ENCODE assay signal across 1 cellular context in the genomic region with DNA sequence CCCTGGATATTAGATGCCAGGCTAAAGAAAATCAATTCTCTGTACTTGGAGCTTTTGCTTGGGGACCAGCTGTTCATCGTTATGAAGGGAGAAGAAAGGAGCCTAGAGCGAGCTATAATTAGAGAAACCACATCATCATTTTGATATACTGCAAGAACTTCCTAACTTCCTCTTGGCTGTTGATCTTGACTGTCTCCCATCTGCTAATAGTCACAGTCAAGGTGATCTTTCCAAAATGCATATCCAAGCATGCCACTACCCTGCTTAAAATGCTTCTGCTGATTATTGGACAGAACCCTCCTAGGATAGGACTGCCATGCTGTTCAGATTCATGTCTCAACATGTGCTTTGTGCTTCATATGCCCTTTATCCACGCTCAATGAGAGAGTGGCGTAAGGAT.
TF ChIP-seq lines count a peak whose summit lies in the region.

No MANE protein-coding gene starts in this region.

TF ChIP-seq in HepG2, 621 proteins besides CTCF, POLR2A, EP300 and RAD21:
- TF ChIP-seq, protein P1, sequence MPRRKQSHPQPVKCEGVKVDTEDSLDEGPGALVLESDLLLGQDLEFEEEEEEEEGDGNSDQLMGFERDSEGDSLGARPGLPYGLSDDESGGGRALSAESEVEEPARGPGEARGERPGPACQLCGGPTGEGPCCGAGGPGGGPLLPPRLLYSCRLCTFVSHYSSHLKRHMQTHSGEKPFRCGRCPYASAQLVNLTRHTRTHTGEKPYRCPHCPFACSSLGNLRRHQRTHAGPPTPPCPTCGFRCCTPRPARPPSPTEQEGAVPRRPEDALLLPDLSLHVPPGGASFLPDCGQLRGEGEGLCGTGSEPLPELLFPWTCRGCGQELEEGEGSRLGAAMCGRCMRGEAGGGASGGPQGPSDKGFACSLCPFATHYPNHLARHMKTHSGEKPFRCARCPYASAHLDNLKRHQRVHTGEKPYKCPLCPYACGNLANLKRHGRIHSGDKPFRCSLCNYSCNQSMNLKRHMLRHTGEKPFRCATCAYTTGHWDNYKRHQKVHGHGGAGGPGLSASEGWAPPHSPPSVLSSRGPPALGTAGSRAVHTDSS (CRISPR knock-in tag; conservative IDR thresholded peaks at IDR 0.05) = no peak
- TF ChIP-seq, protein P2, sequence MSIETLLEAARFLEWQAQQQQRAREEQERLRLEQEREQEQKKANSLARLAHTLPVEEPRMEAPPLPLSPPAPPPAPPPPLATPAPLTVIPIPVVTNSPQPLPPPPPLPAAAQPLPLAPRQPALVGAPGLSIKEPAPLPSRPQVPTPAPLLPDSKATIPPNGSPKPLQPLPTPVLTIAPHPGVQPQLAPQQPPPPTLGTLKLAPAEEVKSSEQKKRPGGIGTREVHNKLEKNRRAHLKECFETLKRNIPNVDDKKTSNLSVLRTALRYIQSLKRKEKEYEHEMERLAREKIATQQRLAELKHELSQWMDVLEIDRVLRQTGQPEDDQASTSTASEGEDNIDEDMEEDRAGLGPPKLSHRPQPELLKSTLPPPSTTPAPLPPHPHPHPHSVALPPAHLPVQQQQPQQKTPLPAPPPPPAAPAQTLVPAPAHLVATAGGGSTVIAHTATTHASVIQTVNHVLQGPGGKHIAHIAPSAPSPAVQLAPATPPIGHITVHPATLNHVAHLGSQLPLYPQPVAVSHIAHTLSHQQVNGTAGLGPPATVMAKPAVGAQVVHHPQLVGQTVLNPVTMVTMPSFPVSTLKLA (IDR thresholded peaks at IDR 0.05) = peak; percentile 16; the same call in 1 of the 2 replicates
